In the genomic region with DNA sequence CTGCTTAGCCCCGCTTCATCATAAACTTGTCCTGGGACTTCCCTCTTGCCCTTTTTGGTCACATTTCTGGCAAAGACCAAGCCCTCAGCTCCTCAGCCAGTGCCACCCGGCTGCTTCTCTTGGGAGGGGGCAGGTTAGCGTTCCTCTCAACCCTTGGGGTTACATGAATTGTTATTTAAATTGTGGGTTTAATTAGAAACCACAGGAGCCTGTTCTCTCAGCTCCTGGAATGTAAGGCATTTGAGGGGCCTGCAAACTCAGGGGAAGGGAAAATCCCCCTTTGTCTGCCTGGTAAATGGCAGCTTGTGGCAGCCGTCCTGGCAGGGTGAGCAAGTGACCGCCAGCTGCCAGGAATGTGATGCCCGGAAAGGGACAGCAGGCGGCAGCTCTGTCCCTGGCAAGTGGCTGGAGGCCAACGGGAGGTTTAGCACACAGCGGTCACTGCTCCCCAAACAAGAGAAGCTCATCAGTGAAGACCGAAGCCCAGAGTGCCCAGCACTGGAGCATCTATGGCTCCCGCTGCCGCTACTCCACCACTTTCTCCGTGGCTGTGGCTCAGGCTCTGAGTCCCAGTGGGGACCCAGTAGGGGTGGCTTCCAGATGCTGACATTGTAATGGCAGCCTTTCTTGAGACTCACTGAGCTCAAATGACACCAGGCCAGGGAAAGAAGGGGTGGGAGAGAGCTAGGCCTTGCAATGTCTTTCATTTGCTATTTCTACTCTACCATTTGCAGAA, we compare ENCODE assay signal across 8 cellular contexts. TPM values are rescaled to one million over a fixed set of nuclear protein-coding genes. Genes with fewer than 3 reads are reported as not detected.
DNase-seq lines count a peak whose midpoint lies in the region; ATAC-seq and TF ChIP-seq lines count a peak whose summit lies in the region.

No MANE protein-coding gene starts in this region.

- peaks cover 0 to 17% of the 10 kb centered on the region in 2 donors for H3K27me3 Mint-ChIP-seq in effector memory CD8-positive, alpha-beta T cell

- ATAC-seq in GM18519 (IDR thresholded peaks at IDR 0.05; ENCODE audit: low FRiP score, unreplicated experiment) (no peak), mucosa of descending colon (no peak)
- no peak for ATAC-seq in effector memory CD8-positive, alpha-beta T cell (replicated peaks)

- TF ChIP-seq CTCF in fibroblast of pulmonary artery (IDR thresholded peaks at IDR 0.05; ENCODE audit: low read length, missing control alignments): no peak
- TF ChIP-seq CTCF in mucosa of descending colon (IDR thresholded peaks at IDR 0.05): no peak

- H3K4me3 ChIP-seq in fibroblast of pulmonary artery (replicated peaks; ENCODE audit: low read depth, low read length) (no peak overlapping the region), muscle layer of duodenum (ENCODE audit: low read depth in 1 of 2, low read length in 2 of 2) (no peak overlapping the region), mucosa of descending colon (no peak overlapping the region)

- H3K4me1 ChIP-seq in muscle layer of duodenum (ENCODE audit: control insufficient read depth in 1 of 2, insufficient read depth in 2 of 2, low read length in 2 of 2) (peaks cover 17 to 48% of the 10 kb centered on the region in 2 donors), mucosa of descending colon (ENCODE audit: low read depth) (peaks cover 2% of the 10 kb centered on the region)

- H3K27me3 ChIP-seq in muscle layer of duodenum (ENCODE audit: low read depth, low read length): no peaks in the 10 kb centered on the region

- peak overlapping the region; percentile 54 for H3K27ac ChIP-seq in muscle layer of duodenum (ENCODE audit: low read length)

- no peaks in the 10 kb centered on the region for H3K4me1 Mint-ChIP-seq in effector memory CD8-positive, alpha-beta T cell (ENCODE audit: low read depth in 2 of 2)

- no peaks in the 10 kb centered on the region for H3K9me3 Mint-ChIP-seq in effector memory CD8-positive, alpha-beta T cell

- DNase-seq in ACHN (peak; percentile 80), SHP77 (lab: John Stamatoyannopoulos, UW) (peak; percentile 37 to 60), fibroblast of pulmonary artery (ENCODE audit: low read depth) (peak; percentile 55), mucosa of descending colon (no peak)
- no peak for DNase-seq in effector memory CD8-positive, alpha-beta T cell
- no peak for DNase-seq in central memory CD4-positive, alpha-beta T cell

- H3K9me3 ChIP-seq in muscle layer of duodenum (ENCODE audit: control insufficient read depth in 1 of 2, low read length in 2 of 2) (no peaks in the 10 kb centered on the region), mucosa of descending colon (no peaks in the 10 kb centered on the region)

- H3K36me3 ChIP-seq in muscle layer of duodenum (ENCODE audit: control insufficient read depth in 1 of 2, insufficient read depth in 2 of 2, low read length in 2 of 2) (no peaks in the 10 kb centered on the region), mucosa of descending colon (ENCODE audit: low read depth) (no peaks in the 10 kb centered on the region)

- H3K4me3 Mint-ChIP-seq in effector memory CD8-positive, alpha-beta T cell: no peak overlapping the region

- intact Hi-C loops in mucosa of descending colon (cut with DNase I, micrococcal nuclease): no loop called here

- no peak overlapping the region for H3K27ac Mint-ChIP-seq in effector memory CD8-positive, alpha-beta T cell

- H3K36me3 Mint-ChIP-seq in effector memory CD8-positive, alpha-beta T cell (ENCODE audit: insufficient read depth): no peaks in the 10 kb centered on the region

- in situ Hi-C loops in ACHN (cut with HindIII; ENCODE audit: low pct_ligation_motif_present, low pct_unique_long_range_greater_than_20kb, low sequenced_read_pairs): no loop called here

RNA-seq across cellular contexts. Expression of a gene that starts 51.7 kb away (rescaled TPM):
- 10 to 100 TPM; 20.3 to 23.9 (median 20.6) TPM for total RNA-seq in mucosa of descending colon

Comparison
In these comparisons a context has a peak if more than half of its experiments do, and no peak if none do; other contexts are left out.
1. DNase-seq: peak in ACHN (single experiment), SHP77 (2 of 2) and fibroblast of pulmonary artery (single experiment); none in effector memory CD8-positive, alpha-beta T cell (0 of 3), mucosa of descending colon (0 of 3) and central memory CD4-positive, alpha-beta T cell (single experiment).